Comparison of ENCODE assay signal across 28 cellular contexts in the genomic region with DNA sequence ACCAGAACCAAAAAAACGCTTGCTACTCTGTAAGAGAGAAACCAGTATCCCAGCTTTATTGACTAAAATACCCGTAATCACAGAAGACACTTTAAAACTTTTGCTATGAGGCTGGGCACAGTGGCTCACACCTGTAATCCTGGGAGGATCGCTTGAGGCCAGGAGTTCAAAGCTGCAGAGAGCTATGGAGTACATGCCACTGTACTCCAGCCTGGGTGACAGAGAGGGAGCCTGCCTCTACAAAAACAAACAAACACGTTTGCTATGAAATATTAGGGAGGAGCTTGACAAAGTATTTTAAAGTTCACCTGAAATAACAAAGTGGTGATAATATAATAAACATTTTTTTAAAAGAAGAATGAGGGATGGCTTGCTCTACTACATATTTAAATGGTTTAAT.
"Had no signal": no experiment of that assay in that cellular context is flagged by ENCODE, and none has a peak within 500 bp of the region (broad histone marks: within the 10 kb centered on the region; RNA-seq: fewer than 3 reads in every experiment).

No MANE protein-coding gene starts in this region.

- H3K4me3 ChIP-seq: ascending aorta, cardiac muscle cell had no signal

- H3K4me3 Mint-ChIP-seq: activated CD4-positive, alpha-beta T cell treated with anti-CD3 and anti-CD28 coated beads, Interleukin-2, amount 10 ng/mL, durations not matched to agents 24 days and 14 days; activated CD8-positive, alpha-beta T cell treated with anti-CD3 and anti-CD28 coated beads for 36 hours; activated naive CD4-positive, alpha-beta T cell treated with anti-CD3 and anti-CD28 coated beads, Interleukin-2, amount 50 U/mL, for 24 hours; activated naive CD8-positive, alpha-beta T cell treated with anti-CD3 and anti-CD28 coated beads, Interleukin-2, amount 10 ng/mL, durations not matched to agents 7 days and 5 days; activated T-cell treated with anti-CD3 and anti-CD28 coated beads, Interleukin-2, amount 50 U/mL, for 24 hours; central memory CD8-positive, alpha-beta T cell had no signal

- H3K9me3 ChIP-seq: ascending aorta had no signal

- DNase-seq: activated CD4-positive, alpha-beta T cell treated with anti-CD3 and anti-CD28 coated beads, Interleukin-2, amount 10 ng/mL, durations not matched to agents 24 days and 14 days; activated CD4-positive, alpha-beta T cell treated with anti-CD3 and anti-CD28 coated beads, Interleukin-2, amount 50 U/mL, for 4 hours; activated CD8-positive, alpha-beta T cell treated with anti-CD3 and anti-CD28 coated beads for 36 hours; activated gamma-delta T cell; activated naive CD4-positive, alpha-beta T cell treated with Interleukin-2 at 50 U/mL for 16 hours; activated naive CD8-positive, alpha-beta T cell treated with anti-CD3 and anti-CD28 coated beads, Interleukin-2, amount 10 ng/mL, durations not matched to agents 7 days and 5 days; activated T-cell treated with anti-CD3 and anti-CD28 coated beads, Interleukin-2, amount 50 U/mL, for 24 hours; amygdala; KG1; MM.1S; MV-4-11; NCI-H1105; NCI-H1417 treated with DMSO at 0.1 percent for 48 hours; NCI-H187 treated with DMSO at 0.1 percent for 48 hours; NCI-H2081 treated with DMSO at 0.1 percent for 48 hours; NCI-H226; NCI-H446 treated with DMSO at 0.1 percent for 48 hours; NCI-H524; NCI-H69; NCI-H82; Right ventricle myocardium superior; T1000; WERI-Rb-1 had no signal

- H3K27me3 ChIP-seq: ascending aorta, cardiac muscle cell had no signal

- H3K36me3 ChIP-seq: ascending aorta, cardiac muscle cell, WERI-Rb-1 had no signal

- H3K27me3 Mint-ChIP-seq: activated CD4-positive, alpha-beta T cell treated with anti-CD3 and anti-CD28 coated beads, Interleukin-2, amount 10 ng/mL, durations not matched to agents 24 days and 14 days; activated CD8-positive, alpha-beta T cell treated with anti-CD3 and anti-CD28 coated beads for 36 hours; activated naive CD4-positive, alpha-beta T cell treated with anti-CD3 and anti-CD28 coated beads, Interleukin-2, amount 50 U/mL, for 24 hours; activated naive CD8-positive, alpha-beta T cell treated with anti-CD3 and anti-CD28 coated beads, Interleukin-2, amount 10 ng/mL, durations not matched to agents 7 days and 5 days; activated T-cell treated with anti-CD3 and anti-CD28 coated beads, Interleukin-2, amount 50 U/mL, for 24 hours; central memory CD8-positive, alpha-beta T cell had no signal

- H3K4me1 ChIP-seq: ascending aorta had no signal

- H3K9me3 Mint-ChIP-seq: activated naive CD4-positive, alpha-beta T cell treated with anti-CD3 and anti-CD28 coated beads, Interleukin-2, amount 50 U/mL, for 24 hours; activated T-cell treated with anti-CD3 and anti-CD28 coated beads, Interleukin-2, amount 50 U/mL, for 24 hours; central memory CD8-positive, alpha-beta T cell had no signal

- H3K27ac Mint-ChIP-seq: activated CD4-positive, alpha-beta T cell treated with anti-CD3 and anti-CD28 coated beads, Interleukin-2, amount 10 ng/mL, durations not matched to agents 24 days and 14 days; activated CD8-positive, alpha-beta T cell treated with anti-CD3 and anti-CD28 coated beads for 36 hours; activated naive CD4-positive, alpha-beta T cell treated with anti-CD3 and anti-CD28 coated beads, Interleukin-2, amount 50 U/mL, for 24 hours; activated naive CD8-positive, alpha-beta T cell treated with anti-CD3 and anti-CD28 coated beads, Interleukin-2, amount 10 ng/mL, durations not matched to agents 7 days and 5 days; activated T-cell treated with anti-CD3 and anti-CD28 coated beads, Interleukin-2, amount 50 U/mL, for 24 hours; activated T-helper 2 cell treated with anti-CD3 and anti-CD28 coated beads, Interferon-gamma antibody, Interleukin-2, Interleukin-4, amounts not matched to agents 10 μg/mL and 5 μg/mL and 100 μg/mL, durations not matched to agents 14 hours and 24 hours and 36 hours had no signal

- ATAC-seq: activated CD8-positive, alpha-beta T cell treated with anti-CD3 and anti-CD28 coated beads for 36 hours had no signal

- H3K27ac ChIP-seq: ascending aorta, cardiac muscle cell, WERI-Rb-1 had no signal
